12 cellular contexts compared by ENCODE assay signal in the genomic region with DNA sequence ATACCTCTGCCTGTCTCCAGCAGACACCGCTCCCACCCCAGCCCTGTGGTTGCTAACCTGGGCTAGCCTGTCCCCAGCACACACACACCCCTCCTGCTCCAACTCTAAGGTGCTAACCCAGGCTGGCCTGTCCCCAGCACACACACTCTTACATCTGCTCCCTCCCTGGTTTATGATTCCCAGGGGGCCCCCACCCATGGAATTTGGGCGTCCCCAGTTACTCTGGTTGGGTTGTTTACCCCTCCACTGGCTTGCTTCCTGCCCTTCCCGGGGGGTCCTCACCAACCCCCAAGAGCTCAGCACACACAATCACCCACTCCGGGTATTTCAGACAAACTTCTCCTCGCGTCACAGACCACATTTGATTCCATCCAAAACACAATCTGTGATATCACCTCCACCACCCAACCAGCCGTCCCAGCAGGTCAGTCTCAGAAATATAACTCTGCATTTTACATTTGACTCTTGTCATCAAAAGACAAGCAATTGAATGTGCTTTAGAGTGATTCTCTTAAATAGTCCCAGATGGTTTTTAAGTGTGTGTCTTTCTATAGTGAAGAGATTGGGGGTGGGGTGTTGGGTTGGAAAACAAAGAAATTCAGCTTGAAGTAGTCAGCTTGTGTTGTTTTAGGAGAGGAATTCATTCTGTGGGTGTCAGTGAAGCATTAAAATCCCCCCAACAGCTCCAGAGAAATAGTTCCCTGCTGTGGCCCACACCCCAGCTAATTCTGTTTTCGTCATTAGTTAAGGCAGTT. TPM values are rescaled to one million over a fixed set of nuclear protein-coding genes. Genes with fewer than 3 reads are reported as not detected.
DNase-seq lines count a peak whose midpoint lies in the region; TF ChIP-seq lines count a peak whose summit lies in the region.
"Had no signal": no experiment of that assay in that cellular context is flagged by ENCODE, and none has a peak within 500 bp of the region (broad histone marks: within the 10 kb centered on the region; RNA-seq: fewer than 3 reads in every experiment).

No MANE protein-coding gene starts in this region.

- H2AK5ac ChIP-seq in mesenchymal stem cell (ENCODE audit: low read length, severe bottlenecking) = peak overlapping the region; percentile 96

- H3K14ac ChIP-seq in mesenchymal stem cell (ENCODE audit: low read length in 2 of 2) = no peak overlapping the region

- H2BK15ac ChIP-seq in mesenchymal stem cell (ENCODE audit: low read depth, poor library complexity, severe bottlenecking) = no peak overlapping the region

- dilution Hi-C loops in mammary epithelial cell (cut with HindIII; ENCODE audit: low sequenced_read_pairs) = no loop called here

- H3K79me2 ChIP-seq in mammary epithelial cell (ENCODE audit: insufficient read depth, low read length) = peaks cover 83% of the 10 kb centered on the region

- DNase-seq in MCF 10A (ENCODE audit: unreplicated experiment) (no peak), mammary epithelial cell (no peak), choroid plexus epithelial cell (ENCODE audit: low read depth) (peak; percentile 84), mesenchymal stem cell (no peak), type B pancreatic cell (ENCODE audit: extremely low spot score, unreplicated experiment) (no peak), KG1 (lab: John Stamatoyannopoulos, UW) (no peak), NCI-H1436 treated with DMSO at 0.1 percent for 48 hours (lab: John Stamatoyannopoulos, UW) (no peak)
- DNase-seq in T-helper 2 cell treated with Interferon-gamma antibody and Interleukin-4, amounts not matched to agents 5 μg/mL and 100 μg/mL, for 36 hours (ENCODE audit: low spot score) = no peak
- DNase-seq: ACHN, naive B cell, NCI-H1092, OCI-M1 had no signal

- H2BK5ac ChIP-seq in mesenchymal stem cell (ENCODE audit: low read depth, low read length, poor library complexity, severe bottlenecking) = peak overlapping the region; percentile 99

- intact Hi-C loops in MCF 10A (cut with micrococcal nuclease) = no loop called here
- intact Hi-C loops in mammary epithelial cell (cut with micrococcal nuclease) = no loop called here

- peaks cover 14% of the 10 kb centered on the region for H3K4me1 ChIP-seq in mammary epithelial cell (ENCODE audit: insufficient read depth, low read length)
- H3K4me1 ChIP-seq in mesenchymal stem cell (ENCODE audit: control insufficient read depth, insufficient read depth, low read depth, low read length) = peaks cover 52% of the 10 kb centered on the region

- no peaks in the 10 kb centered on the region for H4K20me1 ChIP-seq in mammary epithelial cell (ENCODE audit: insufficient read depth, low read length)

- H3K36me3 ChIP-seq in mammary epithelial cell (ENCODE audit: insufficient read depth, low read length) (no peaks in the 10 kb centered on the region), mesenchymal stem cell (ENCODE audit: control insufficient read depth in 1 of 2, insufficient read depth in 2 of 2, low read depth in 1 of 2, low read length in 2 of 2) (peaks cover 0 to 24% of the 10 kb centered on the region in 2 experiments)

- peak overlapping the region; percentile 39 for H2BK120ac ChIP-seq in mesenchymal stem cell (ENCODE audit: low read depth, low read length)

- no peaks in the 10 kb centered on the region for H3K27me3 Mint-ChIP-seq in MCF 10A (ENCODE audit: insufficient read depth, unreplicated experiment)
- H3K27me3 Mint-ChIP-seq in type B pancreatic cell = peaks cover 3% of the 10 kb centered on the region
- peaks cover 20% of the 10 kb centered on the region for H3K27me3 Mint-ChIP-seq in T-helper 2 cell treated with Interferon-gamma antibody and Interleukin-4, amounts not matched to agents 5 μg/mL and 100 μg/mL, for 36 hours (ENCODE audit: low read depth)

- H3K23ac ChIP-seq in mesenchymal stem cell (ENCODE audit: low read length in 2 of 2) = no peak overlapping the region

- H3K36me3 Mint-ChIP-seq in MCF 10A (ENCODE audit: insufficient read depth, unreplicated experiment) (peaks cover 6% of the 10 kb centered on the region), type B pancreatic cell (peaks cover 33% of the 10 kb centered on the region)
- no peaks in the 10 kb centered on the region for H3K36me3 Mint-ChIP-seq in T-helper 2 cell treated with Interferon-gamma antibody and Interleukin-4, amounts not matched to agents 5 μg/mL and 100 μg/mL, for 36 hours (ENCODE audit: low read depth)
- H3K36me3 Mint-ChIP-seq: naive B cell had no signal

- H3K79me1 ChIP-seq in mesenchymal stem cell (replicated peaks; ENCODE audit: low read length, poor library complexity, severe bottlenecking) = no peaks in the 10 kb centered on the region

- in situ Hi-C loops in mammary epithelial cell (cut with MboI; ENCODE audit: low sequenced_read_pairs in 2 of 2) = no loop called here

- H2BK12ac ChIP-seq in mesenchymal stem cell (ENCODE audit: low read length in 2 of 2) = peak overlapping the region in 1 of 2 experiments; percentile 31

- H3K27ac Mint-ChIP-seq in MCF 10A (ENCODE audit: low read depth, unreplicated experiment) (peak overlapping the region; percentile 47), type B pancreatic cell (peak overlapping the region; percentile 35)
- H3K27ac Mint-ChIP-seq in T-helper 2 cell treated with Interferon-gamma antibody and Interleukin-4, amounts not matched to agents 5 μg/mL and 100 μg/mL, for 36 hours = no peak overlapping the region

- 98% methylated on average over 7 of the region's 8 CpGs for WGBS in mammary epithelial cell (ENCODE audit: low coverage, missing lambda C conversion rate)
- 74% methylated on average over 7 of the region's 8 CpGs for WGBS in mesenchymal stem cell

- TF ChIP-seq CTCF in MCF 10A (IDR thresholded peaks at IDR 0.05; ENCODE audit: unreplicated experiment) (no peak), mammary epithelial cell (conservative IDR thresholded peaks at IDR 0.05 in 1 of 2, IDR thresholded peaks at IDR 0.05 in 1 of 2; ENCODE audit: extremely low read depth in 1 of 2, insufficient read depth in 1 of 2, low read depth in 1 of 2, low read length in 2 of 2) (no peak), choroid plexus epithelial cell (conservative IDR thresholded peaks at IDR 0.05; ENCODE audit: low read depth, low read length) (no peak), type B pancreatic cell (conservative IDR thresholded peaks at IDR 0.05) (no peak)

- H3K18ac ChIP-seq in mesenchymal stem cell (ENCODE audit: low read depth in 1 of 2, low read length in 2 of 2) = peak overlapping the region; percentile 48 to 58

- no TSS peak for BruUV-seq in MCF 10A (replicated peaks; lab: Mats Ljungman, UMichigan)
- BruUV-seq in mammary epithelial cell (replicated peaks; lab: Mats Ljungman, UMichigan) = no TSS peak

- no peak overlapping the region for H2AFZ ChIP-seq in mammary epithelial cell (ENCODE audit: low read depth, low read length)
- no peak overlapping the region for H2AFZ ChIP-seq in mesenchymal stem cell (ENCODE audit: low read depth, low read length)

- H3K4ac ChIP-seq in mesenchymal stem cell (ENCODE audit: low read depth in 1 of 2, low read length in 2 of 2) = no peak overlapping the region

- POLR2A ChIA-PET in MCF 10A (lab: Yijun Ruan, JAX) = no interaction called here

- no peak overlapping the region for H3K4me3 Mint-ChIP-seq in MCF 10A (ENCODE audit: unreplicated experiment)
- peak overlapping the region; percentile 56 for H3K4me3 Mint-ChIP-seq in type B pancreatic cell
- no peak overlapping the region for H3K4me3 Mint-ChIP-seq in T-helper 2 cell treated with Interferon-gamma antibody and Interleukin-4, amounts not matched to agents 5 μg/mL and 100 μg/mL, for 36 hours

- no peak overlapping the region for H3K4me2 ChIP-seq in mammary epithelial cell (ENCODE audit: insufficient read depth, low read depth, low read length)
- no peak overlapping the region for H3K4me2 ChIP-seq in mesenchymal stem cell (ENCODE audit: low read length, poor library complexity, severe bottlenecking)

- no peaks in the 10 kb centered on the region for H3K9me3 ChIP-seq in mammary epithelial cell (replicated peaks; ENCODE audit: insufficient read depth, low read length)
- H3K9me3 ChIP-seq in mesenchymal stem cell (ENCODE audit: control insufficient read depth, low read length) = no peaks in the 10 kb centered on the region

- H3K4me1 Mint-ChIP-seq in MCF 10A (ENCODE audit: insufficient read depth, unreplicated experiment) = peaks cover 10% of the 10 kb centered on the region
- peaks cover 32% of the 10 kb centered on the region for H3K4me1 Mint-ChIP-seq in type B pancreatic cell (ENCODE audit: unreplicated experiment)
- H3K4me1 Mint-ChIP-seq in T-helper 2 cell treated with Interferon-gamma antibody and Interleukin-4, amounts not matched to agents 5 μg/mL and 100 μg/mL, for 36 hours (ENCODE audit: low read depth) = no peaks in the 10 kb centered on the region

- H3K4me3 ChIP-seq in mammary epithelial cell (replicated peaks in 1 of 3; ENCODE audit: insufficient read depth in 1 of 3, low read depth in 2 of 3, low read length in 3 of 3) = no peak overlapping the region
- H3K4me3 ChIP-seq in choroid plexus epithelial cell (ENCODE audit: low read depth, low read length) = no peak overlapping the region
- no peak overlapping the region for H3K4me3 ChIP-seq in mesenchymal stem cell (ENCODE audit: insufficient read depth in 1 of 2, low read depth in 1 of 2, low read length in 2 of 2)

- no peak overlapping the region for H4K8ac ChIP-seq in mesenchymal stem cell (ENCODE audit: low read length)

- no peaks in the 10 kb centered on the region for H3K27me3 ChIP-seq in mammary epithelial cell (ENCODE audit: insufficient read depth, low read length)
- H3K27me3 ChIP-seq in mesenchymal stem cell (ENCODE audit: control insufficient read depth in 1 of 2, insufficient read depth in 1 of 2, low read length in 2 of 2) = no peaks in the 10 kb centered on the region

- H3K27ac ChIP-seq in mammary epithelial cell (ENCODE audit: insufficient read depth, low read depth, low read length) (no peak overlapping the region), mesenchymal stem cell (ENCODE audit: low read length, poor library complexity, severe bottlenecking) (peak overlapping the region; percentile 99)

- H4K91ac ChIP-seq in mesenchymal stem cell (ENCODE audit: low read length) = no peak overlapping the region

- H3K9ac ChIP-seq in mammary epithelial cell (ENCODE audit: insufficient read depth, low read length) (no peak overlapping the region), mesenchymal stem cell (ENCODE audit: low read length) (no peak overlapping the region)

- CTCF ChIA-PET in MCF 10A (lab: Yijun Ruan, JAX) (no interaction called here), mammary epithelial cell (lab: Charles Lee; ENCODE audit: low non-redundant PET) (no interaction called here)

- H3K9me3 Mint-ChIP-seq in MCF 10A (ENCODE audit: unreplicated experiment) (no peaks in the 10 kb centered on the region), type B pancreatic cell (no peaks in the 10 kb centered on the region)
- no peaks in the 10 kb centered on the region for H3K9me3 Mint-ChIP-seq in T-helper 2 cell treated with Interferon-gamma antibody and Interleukin-4, amounts not matched to agents 5 μg/mL and 100 μg/mL, for 36 hours
- H3K9me3 Mint-ChIP-seq: naive B cell had no signal

RNA-seq across cellular contexts. Expression of a gene that starts 20.1 kb away (rescaled TPM):
- 54.6 and 66.0 TPM in 2 replicates for total RNA-seq in MCF 10A (2022)
- total RNA-seq in mammary epithelial cell = 10 to 100 TPM; 74.9 to 94.2 TPM
- polyA plus RNA-seq in mammary epithelial cell = 119 TPM
- polyA minus RNA-seq in mammary epithelial cell = 78.3 TPM
- polyA plus RNA-seq in mesenchymal stem cell (2013, experiment 1 of 2) = 2,099 TPM
- polyA plus RNA-seq in mesenchymal stem cell (2013, experiment 2 of 2) = 2,053 TPM
- total RNA-seq in type B pancreatic cell (ENCODE audit: low replicate concordance) = 38.6 and 145 TPM in 2 replicates

RNA-seq across cellular contexts. Expression of a gene that starts 20.3 kb away (rescaled TPM):
- total RNA-seq in MCF 10A (2022) (25.9 and 42.1 TPM in 2 replicates), mammary epithelial cell (10 to 100 TPM; 40.9 to 89.0 TPM), type B pancreatic cell (ENCODE audit: low replicate concordance) (20.4 and 83.6 TPM in 2 replicates)
- polyA plus RNA-seq in mammary epithelial cell = 28.1 TPM
- polyA minus RNA-seq in mammary epithelial cell = 57.7 TPM
- polyA plus RNA-seq in mesenchymal stem cell (2013, experiment 1 of 2) = 2,271 TPM
- 2,270 TPM for polyA plus RNA-seq in mesenchymal stem cell (2013, experiment 2 of 2)
